In the genomic region with DNA sequence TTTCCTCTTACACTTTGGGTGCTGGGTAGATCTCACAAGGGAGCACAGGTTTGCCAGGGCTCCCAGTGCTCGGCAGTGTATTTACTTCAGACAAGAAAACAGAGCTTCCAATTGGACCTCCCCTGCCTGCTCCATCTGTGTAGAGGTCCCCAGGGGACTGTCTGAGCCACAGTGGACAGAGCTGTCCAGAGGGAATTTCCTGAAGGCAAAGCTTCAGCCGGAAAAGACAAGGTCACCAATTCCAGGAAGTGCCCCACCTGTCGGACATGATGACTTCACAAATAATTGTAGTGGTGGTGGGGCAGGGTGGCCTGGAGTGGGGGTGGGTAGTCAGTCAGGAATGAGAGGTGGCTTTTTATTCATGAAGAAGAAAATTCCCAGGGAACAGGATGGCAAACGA, we compare ENCODE assay signal across 1 cellular context.
TF ChIP-seq lines count a peak whose summit lies in the region.

No MANE protein-coding gene starts in this region.

TF ChIP-seq in HCT116, 20 proteins besides CTCF, POLR2A, EP300 and RAD21 (continued from another document):
- TF ChIP-seq, protein P1, sequence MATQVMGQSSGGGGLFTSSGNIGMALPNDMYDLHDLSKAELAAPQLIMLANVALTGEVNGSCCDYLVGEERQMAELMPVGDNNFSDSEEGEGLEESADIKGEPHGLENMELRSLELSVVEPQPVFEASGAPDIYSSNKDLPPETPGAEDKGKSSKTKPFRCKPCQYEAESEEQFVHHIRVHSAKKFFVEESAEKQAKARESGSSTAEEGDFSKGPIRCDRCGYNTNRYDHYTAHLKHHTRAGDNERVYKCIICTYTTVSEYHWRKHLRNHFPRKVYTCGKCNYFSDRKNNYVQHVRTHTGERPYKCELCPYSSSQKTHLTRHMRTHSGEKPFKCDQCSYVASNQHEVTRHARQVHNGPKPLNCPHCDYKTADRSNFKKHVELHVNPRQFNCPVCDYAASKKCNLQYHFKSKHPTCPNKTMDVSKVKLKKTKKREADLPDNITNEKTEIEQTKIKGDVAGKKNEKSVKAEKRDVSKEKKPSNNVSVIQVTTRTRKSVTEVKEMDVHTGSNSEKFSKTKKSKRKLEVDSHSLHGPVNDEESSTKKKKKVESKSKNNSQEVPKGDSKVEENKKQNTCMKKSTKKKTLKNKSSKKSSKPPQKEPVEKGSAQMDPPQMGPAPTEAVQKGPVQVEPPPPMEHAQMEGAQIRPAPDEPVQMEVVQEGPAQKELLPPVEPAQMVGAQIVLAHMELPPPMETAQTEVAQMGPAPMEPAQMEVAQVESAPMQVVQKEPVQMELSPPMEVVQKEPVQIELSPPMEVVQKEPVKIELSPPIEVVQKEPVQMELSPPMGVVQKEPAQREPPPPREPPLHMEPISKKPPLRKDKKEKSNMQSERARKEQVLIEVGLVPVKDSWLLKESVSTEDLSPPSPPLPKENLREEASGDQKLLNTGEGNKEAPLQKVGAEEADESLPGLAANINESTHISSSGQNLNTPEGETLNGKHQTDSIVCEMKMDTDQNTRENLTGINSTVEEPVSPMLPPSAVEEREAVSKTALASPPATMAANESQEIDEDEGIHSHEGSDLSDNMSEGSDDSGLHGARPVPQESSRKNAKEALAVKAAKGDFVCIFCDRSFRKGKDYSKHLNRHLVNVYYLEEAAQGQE (IDR thresholded peaks at IDR 0.05; ENCODE audit: low read depth) = 0 out of 2 replicates have a peak, but pooled peaks have one; percentile 3
- peak; percentile 44 for TF ChIP-seq ELF1 (IDR thresholded peaks at IDR 0.05; ENCODE audit: borderline replicate concordance, low read depth)
